1 cellular context compared by ENCODE assay signal in the genomic region with DNA sequence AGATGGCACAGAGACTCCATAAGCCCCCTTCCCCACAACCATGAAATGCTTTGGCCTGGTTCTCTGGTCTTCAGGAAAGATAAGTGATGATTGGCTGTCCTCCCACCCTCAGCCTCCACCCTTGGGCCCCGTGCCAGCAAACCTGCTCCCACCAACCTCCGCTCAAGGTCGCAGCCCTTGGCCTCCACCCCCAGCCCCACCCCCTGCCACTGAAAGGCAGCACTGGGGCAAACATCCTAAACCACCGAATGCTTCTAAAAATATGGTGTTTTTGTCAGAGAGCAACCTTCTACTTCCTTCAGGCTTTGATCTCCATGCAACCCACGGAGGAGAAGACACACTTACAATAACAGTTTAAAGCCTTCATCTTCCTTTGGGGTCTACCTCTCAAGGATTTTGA.
TF ChIP-seq lines count a peak whose summit lies in the region.

No MANE protein-coding gene starts in this region.

TF ChIP-seq in WTC11, 78 proteins besides CTCF, POLR2A, EP300 and RAD21:
- TF ChIP-seq, protein P1, sequence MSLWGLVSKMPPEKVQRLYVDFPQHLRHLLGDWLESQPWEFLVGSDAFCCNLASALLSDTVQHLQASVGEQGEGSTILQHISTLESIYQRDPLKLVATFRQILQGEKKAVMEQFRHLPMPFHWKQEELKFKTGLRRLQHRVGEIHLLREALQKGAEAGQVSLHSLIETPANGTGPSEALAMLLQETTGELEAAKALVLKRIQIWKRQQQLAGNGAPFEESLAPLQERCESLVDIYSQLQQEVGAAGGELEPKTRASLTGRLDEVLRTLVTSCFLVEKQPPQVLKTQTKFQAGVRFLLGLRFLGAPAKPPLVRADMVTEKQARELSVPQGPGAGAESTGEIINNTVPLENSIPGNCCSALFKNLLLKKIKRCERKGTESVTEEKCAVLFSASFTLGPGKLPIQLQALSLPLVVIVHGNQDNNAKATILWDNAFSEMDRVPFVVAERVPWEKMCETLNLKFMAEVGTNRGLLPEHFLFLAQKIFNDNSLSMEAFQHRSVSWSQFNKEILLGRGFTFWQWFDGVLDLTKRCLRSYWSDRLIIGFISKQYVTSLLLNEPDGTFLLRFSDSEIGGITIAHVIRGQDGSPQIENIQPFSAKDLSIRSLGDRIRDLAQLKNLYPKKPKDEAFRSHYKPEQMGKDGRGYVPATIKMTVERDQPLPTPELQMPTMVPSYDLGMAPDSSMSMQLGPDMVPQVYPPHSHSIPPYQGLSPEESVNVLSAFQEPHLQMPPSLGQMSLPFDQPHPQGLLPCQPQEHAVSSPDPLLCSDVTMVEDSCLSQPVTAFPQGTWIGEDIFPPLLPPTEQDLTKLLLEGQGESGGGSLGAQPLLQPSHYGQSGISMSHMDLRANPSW (CRISPR knock-in tag; conservative IDR thresholded peaks at IDR 0.05; ENCODE audit: low read depth): no peak
- TF ChIP-seq ZNF219 (CRISPR knock-in tag; IDR thresholded peaks at IDR 0.05; ENCODE audit: borderline replicate concordance) (no peak), CREM (CRISPR knock-in tag; IDR thresholded peaks at IDR 0.05) (no peak), TEAD1 (CRISPR knock-in tag; IDR thresholded peaks at IDR 0.05) (no peak), NR2C2 (CRISPR knock-in tag; IDR thresholded peaks at IDR 0.05) (no peak)
- TF ChIP-seq, protein P2, sequence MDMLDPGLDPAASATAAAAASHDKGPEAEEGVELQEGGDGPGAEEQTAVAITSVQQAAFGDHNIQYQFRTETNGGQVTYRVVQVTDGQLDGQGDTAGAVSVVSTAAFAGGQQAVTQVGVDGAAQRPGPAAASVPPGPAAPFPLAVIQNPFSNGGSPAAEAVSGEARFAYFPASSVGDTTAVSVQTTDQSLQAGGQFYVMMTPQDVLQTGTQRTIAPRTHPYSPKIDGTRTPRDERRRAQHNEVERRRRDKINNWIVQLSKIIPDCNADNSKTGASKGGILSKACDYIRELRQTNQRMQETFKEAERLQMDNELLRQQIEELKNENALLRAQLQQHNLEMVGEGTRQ (CRISPR knock-in tag; IDR thresholded peaks at IDR 0.05): no peak
- TF ChIP-seq, protein P3, sequence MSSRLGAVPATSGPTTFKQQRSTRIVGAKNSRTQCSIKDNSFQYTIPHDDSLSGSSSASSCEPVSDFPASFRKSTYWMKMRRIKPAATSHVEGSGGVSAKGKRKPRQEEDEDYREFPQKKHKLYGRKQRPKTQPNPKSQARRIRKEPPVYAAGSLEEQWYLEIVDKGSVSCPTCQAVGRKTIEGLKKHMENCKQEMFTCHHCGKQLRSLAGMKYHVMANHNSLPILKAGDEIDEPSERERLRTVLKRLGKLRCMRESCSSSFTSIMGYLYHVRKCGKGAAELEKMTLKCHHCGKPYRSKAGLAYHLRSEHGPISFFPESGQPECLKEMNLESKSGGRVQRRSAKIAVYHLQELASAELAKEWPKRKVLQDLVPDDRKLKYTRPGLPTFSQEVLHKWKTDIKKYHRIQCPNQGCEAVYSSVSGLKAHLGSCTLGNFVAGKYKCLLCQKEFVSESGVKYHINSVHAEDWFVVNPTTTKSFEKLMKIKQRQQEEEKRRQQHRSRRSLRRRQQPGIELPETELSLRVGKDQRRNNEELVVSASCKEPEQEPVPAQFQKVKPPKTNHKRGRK (CRISPR knock-in tag; IDR thresholded peaks at IDR 0.05; ENCODE audit: borderline replicate concordance): no peak
- TF ChIP-seq, protein P4, sequence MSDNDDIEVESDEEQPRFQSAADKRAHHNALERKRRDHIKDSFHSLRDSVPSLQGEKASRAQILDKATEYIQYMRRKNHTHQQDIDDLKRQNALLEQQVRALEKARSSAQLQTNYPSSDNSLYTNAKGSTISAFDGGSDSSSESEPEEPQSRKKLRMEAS (CRISPR knock-in tag; IDR thresholded peaks at IDR 0.05): no peak
- TF ChIP-seq, protein P5, sequence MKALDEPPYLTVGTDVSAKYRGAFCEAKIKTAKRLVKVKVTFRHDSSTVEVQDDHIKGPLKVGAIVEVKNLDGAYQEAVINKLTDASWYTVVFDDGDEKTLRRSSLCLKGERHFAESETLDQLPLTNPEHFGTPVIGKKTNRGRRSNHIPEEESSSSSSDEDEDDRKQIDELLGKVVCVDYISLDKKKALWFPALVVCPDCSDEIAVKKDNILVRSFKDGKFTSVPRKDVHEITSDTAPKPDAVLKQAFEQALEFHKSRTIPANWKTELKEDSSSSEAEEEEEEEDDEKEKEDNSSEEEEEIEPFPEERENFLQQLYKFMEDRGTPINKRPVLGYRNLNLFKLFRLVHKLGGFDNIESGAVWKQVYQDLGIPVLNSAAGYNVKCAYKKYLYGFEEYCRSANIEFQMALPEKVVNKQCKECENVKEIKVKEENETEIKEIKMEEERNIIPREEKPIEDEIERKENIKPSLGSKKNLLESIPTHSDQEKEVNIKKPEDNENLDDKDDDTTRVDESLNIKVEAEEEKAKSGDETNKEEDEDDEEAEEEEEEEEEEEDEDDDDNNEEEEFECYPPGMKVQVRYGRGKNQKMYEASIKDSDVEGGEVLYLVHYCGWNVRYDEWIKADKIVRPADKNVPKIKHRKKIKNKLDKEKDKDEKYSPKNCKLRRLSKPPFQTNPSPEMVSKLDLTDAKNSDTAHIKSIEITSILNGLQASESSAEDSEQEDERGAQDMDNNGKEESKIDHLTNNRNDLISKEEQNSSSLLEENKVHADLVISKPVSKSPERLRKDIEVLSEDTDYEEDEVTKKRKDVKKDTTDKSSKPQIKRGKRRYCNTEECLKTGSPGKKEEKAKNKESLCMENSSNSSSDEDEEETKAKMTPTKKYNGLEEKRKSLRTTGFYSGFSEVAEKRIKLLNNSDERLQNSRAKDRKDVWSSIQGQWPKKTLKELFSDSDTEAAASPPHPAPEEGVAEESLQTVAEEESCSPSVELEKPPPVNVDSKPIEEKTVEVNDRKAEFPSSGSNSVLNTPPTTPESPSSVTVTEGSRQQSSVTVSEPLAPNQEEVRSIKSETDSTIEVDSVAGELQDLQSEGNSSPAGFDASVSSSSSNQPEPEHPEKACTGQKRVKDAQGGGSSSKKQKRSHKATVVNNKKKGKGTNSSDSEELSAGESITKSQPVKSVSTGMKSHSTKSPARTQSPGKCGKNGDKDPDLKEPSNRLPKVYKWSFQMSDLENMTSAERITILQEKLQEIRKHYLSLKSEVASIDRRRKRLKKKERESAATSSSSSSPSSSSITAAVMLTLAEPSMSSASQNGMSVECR (CRISPR knock-in tag; IDR thresholded peaks at IDR 0.05; ENCODE audit: borderline replicate concordance): no peak
